Comparison of ENCODE assay signal across 9 cellular contexts in genomic region chr14:103551338-103551762, GRCh38. TPM values are rescaled to one million over a fixed set of nuclear protein-coding genes. Genes with fewer than 3 reads are reported as not detected.
A peak's percentile ranks its signal among the peaks of the same experiment; 100 is the strongest.
DNase-seq lines count a peak whose midpoint lies in the region; ATAC-seq and TF ChIP-seq lines count a peak whose summit lies in the region.
"Had no signal": no experiment of that assay in that cellular context is flagged by ENCODE, and none has a peak within 500 bp of the region (broad histone marks: within the 10 kb centered on the region; RNA-seq: fewer than 3 reads in every experiment).

No MANE protein-coding gene starts in this region.

- H3K9ac ChIP-seq in neural progenitor cell = peak overlapping the region; percentile 32

- no peaks in the 10 kb centered on the region for H4K20me1 ChIP-seq in neural progenitor cell (ENCODE audit: low read depth)

- no peaks in the 10 kb centered on the region for H3F3A ChIP-seq in neural progenitor cell (ENCODE audit: low read depth)

- H3K27me3 ChIP-seq in neural progenitor cell (no peaks in the 10 kb centered on the region), uterus (no peaks in the 10 kb centered on the region)

- peak overlapping the region; percentile 91 for H3K27ac Mint-ChIP-seq in neural progenitor cell
- no peak overlapping the region for H3K27ac Mint-ChIP-seq in stimulated activated memory B cell treated with anti-CD40 and anti-IgM and Interleukin-4, amounts not matched to agents 10 μg/mL and 1 μg/mL and 100 μg/mL, for 72 hours

- H3K27me3 Mint-ChIP-seq in neural progenitor cell (ENCODE audit: insufficient read depth, low read depth) = peaks cover 8% of the 10 kb centered on the region
- no peaks in the 10 kb centered on the region for H3K27me3 Mint-ChIP-seq in stimulated activated memory B cell treated with anti-CD40 and anti-IgM and Interleukin-4, amounts not matched to agents 10 μg/mL and 1 μg/mL and 100 μg/mL, for 72 hours

- DNase-seq in Right ventricle myocardium inferior (ENCODE audit: missing footprints) (peak; percentile 85), neural progenitor cell (ENCODE audit: low spot score) (no peak), uterus (peak; percentile 73 to 83)
- DNase-seq in activated CD4-positive, alpha-beta T cell treated with anti-CD3 and anti-CD28 coated beads, Interleukin-2, amount 50 U/mL, for 4 hours = no peak
- DNase-seq: activated T-cell treated with anti-CD3 and anti-CD28 coated beads, Interleukin-2, amount 50 U/mL, for 4 hours; retina had no signal

- H3K9me3 ChIP-seq in neural progenitor cell (ENCODE audit: low read depth) (no peaks in the 10 kb centered on the region), uterus (no peaks in the 10 kb centered on the region)

- peak overlapping the region; percentile 67 for H3K4me3 Mint-ChIP-seq in neural progenitor cell
- H3K4me3 Mint-ChIP-seq in stimulated activated memory B cell treated with anti-CD40 and anti-IgM and Interleukin-4, amounts not matched to agents 10 μg/mL and 1 μg/mL and 100 μg/mL, for 72 hours = no peak overlapping the region
- H3K4me3 Mint-ChIP-seq: activated T-cell treated with anti-CD3 and anti-CD28 coated beads, Interleukin-2, amount 50 U/mL, for 4 hours had no signal

- H3K4me3 ChIP-seq in neural progenitor cell = no peak overlapping the region
- H3K4me3 ChIP-seq in uterus = peak overlapping the region in 1 of 2 donors; percentile 4

- H3K27ac ChIP-seq in angular gyrus (ENCODE audit: low read depth, low read length) (peak overlapping the region; percentile 80), neural progenitor cell (no peak overlapping the region), uterus (peak overlapping the region; percentile 71 to 86)

- H3K79me2 ChIP-seq in neural progenitor cell (ENCODE audit: low read depth) = no peaks in the 10 kb centered on the region

- peak in 1 of 2 donors; percentile 23 for TF ChIP-seq POLR2A in uterus (IDR thresholded peaks at IDR 0.05)

- TF ChIP-seq CTCF in neural progenitor cell (IDR thresholded peaks at IDR 0.05) (no peak), uterus (IDR thresholded peaks at IDR 0.05) (no peak)

- no peak overlapping the region for H3K4me2 ChIP-seq in neural progenitor cell

- H3K9me3 Mint-ChIP-seq in neural progenitor cell = peaks cover 2% of the 10 kb centered on the region
- no peaks in the 10 kb centered on the region for H3K9me3 Mint-ChIP-seq in stimulated activated memory B cell treated with anti-CD40 and anti-IgM and Interleukin-4, amounts not matched to agents 10 μg/mL and 1 μg/mL and 100 μg/mL, for 72 hours
- H3K9me3 Mint-ChIP-seq: activated T-cell treated with anti-CD3 and anti-CD28 coated beads, Interleukin-2, amount 50 U/mL, for 4 hours had no signal

- no peak overlapping the region for H2AFZ ChIP-seq in neural progenitor cell (replicated peaks)

- ATAC-seq in Right ventricle myocardium inferior (peak; percentile 77), GM19023 (IDR thresholded peaks at IDR 0.05; ENCODE audit: unreplicated experiment) (no peak)
- ATAC-seq in stimulated activated memory B cell treated with anti-CD40 and anti-IgM and Interleukin-4, amounts not matched to agents 10 μg/mL and 1 μg/mL and 100 μg/mL, for 72 hours = no peak
- ATAC-seq: activated T-cell treated with anti-CD3 and anti-CD28 coated beads, Interleukin-2, amount 50 U/mL, for 4 hours had no signal

- intact Hi-C loops in Right ventricle myocardium inferior (cut with DNase I) (no loop called here), uterus (cut with DNase I; ENCODE audit: low total_unique reads) (no loop called here)

- peaks cover 5% of the 10 kb centered on the region for H3K4me1 Mint-ChIP-seq in neural progenitor cell
- H3K4me1 Mint-ChIP-seq in stimulated activated memory B cell treated with anti-CD40 and anti-IgM and Interleukin-4, amounts not matched to agents 10 μg/mL and 1 μg/mL and 100 μg/mL, for 72 hours = peaks cover 31% of the 10 kb centered on the region

- H3K36me3 ChIP-seq in neural progenitor cell (no peaks in the 10 kb centered on the region), uterus (no peaks in the 10 kb centered on the region)

- peaks cover 7% of the 10 kb centered on the region for H3K36me3 Mint-ChIP-seq in neural progenitor cell
- H3K36me3 Mint-ChIP-seq in stimulated activated memory B cell treated with anti-CD40 and anti-IgM and Interleukin-4, amounts not matched to agents 10 μg/mL and 1 μg/mL and 100 μg/mL, for 72 hours = peaks cover 9% of the 10 kb centered on the region

- H3K4me1 ChIP-seq in neural progenitor cell = no peaks in the 10 kb centered on the region
- peaks cover 6 to 11% of the 10 kb centered on the region in 2 donors for H3K4me1 ChIP-seq in uterus

RNA-seq across cellular contexts. Expression of gene BAG5, which starts 11.1 kb away (rescaled TPM):
- total RNA-seq in Right ventricle myocardium inferior (16.1 TPM), neural progenitor cell (ENCODE audit: low replicate concordance) (19.4 and 59.9 TPM in 2 replicates), uterus (10 to 100 TPM; 13.8 to 43.6 (median 33.1) TPM)

RNA-seq across cellular contexts. Expression of gene COA8, which starts 11.4 kb away (rescaled TPM):
- total RNA-seq in Right ventricle myocardium inferior (49.3 TPM), neural progenitor cell (ENCODE audit: low replicate concordance) (38.6 and 72.3 TPM in 2 replicates), uterus (10 to 100 TPM in 3 of 4 donors, not detected in 1; 26.9 to 51.5 (median 31.6) TPM)

RNA-seq across cellular contexts. Expression of gene TRMT61A, which starts 22.4 kb away (rescaled TPM):
- total RNA-seq in Right ventricle myocardium inferior = 5.6 TPM
- total RNA-seq in neural progenitor cell (ENCODE audit: low replicate concordance) = 1.2 and 5.6 TPM in 2 replicates
- 10 to 100 TPM in 2 of 4 donors, 1 to 10 TPM in 2; 3.6 to 26.5 (median 8.7) TPM for total RNA-seq in uterus

RNA-seq across cellular contexts. Expression of gene CKB, which starts 28.7 kb away (rescaled TPM):
- total RNA-seq in Right ventricle myocardium inferior (577 TPM), neural progenitor cell (ENCODE audit: low replicate concordance) (54.2 and 173 TPM in 2 replicates), uterus (100 to 1,000 TPM in 3 of 4 donors, 10 to 100 TPM in 1; 96.2 to 291 (median 218) TPM)

Comparison
In these comparisons a context has a peak if more than half of its experiments do, and no peak if none do; other contexts are left out.
1. DNase-seq: peak in Right ventricle myocardium inferior (single experiment) and uterus (2 of 2); none in neural progenitor cell (single experiment) and activated CD4-positive, alpha-beta T cell treated with anti-CD3 and anti-CD28 coated beads, Interleukin-2, amount 50 U/mL, for 4 hours (0 of 2).